21 cellular contexts compared by ENCODE assay signal in genomic region chr3:52625041-52625440, GRCh38.
"Had no signal": no experiment of that assay in that cellular context is flagged by ENCODE, and none has a peak within 500 bp of the region (broad histone marks: within the 10 kb centered on the region; RNA-seq: fewer than 3 reads in every experiment).

No MANE protein-coding gene starts in this region.

- H3K27me3 ChIP-seq: brain microvascular endothelial cell, dorsolateral prefrontal cortex, gastrocnemius medialis, right lobe of liver, tibial artery had no signal

- ATAC-seq: activated CD4-positive, alpha-beta T cell treated with anti-CD3 and anti-CD28 coated beads for 36 hours; activated CD8-positive, alpha-beta memory T cell treated with anti-CD3 and anti-CD28 coated beads, Interleukin-2, amount 10 ng/mL, durations not matched to agents 7 days and 5 days; activated CD8-positive, alpha-beta T cell treated with anti-CD3 and anti-CD28 coated beads, Interleukin-2, amount 10 ng/mL, durations not matched to agents 7 days and 5 days; gastrocnemius medialis; left ventricle myocardium superior; mucosa of descending colon; natural killer cell treated with Interleukin-12 subunit alpha and Interleukin-12 subunit beta and Interleukin-15 and Interleukin-18, amount 100 ng/mL, for 72 hours; right lobe of liver had no signal

- H3K9me3 ChIP-seq: gastrocnemius medialis, mucosa of descending colon, right lobe of liver, tibial artery had no signal

- H3K27ac ChIP-seq: brain microvascular endothelial cell, coronary artery, dorsolateral prefrontal cortex, gastrocnemius medialis, right lobe of liver, tibial artery had no signal

- H3K4me3 ChIP-seq: coronary artery, dorsolateral prefrontal cortex, gastrocnemius medialis, mucosa of descending colon, right lobe of liver, tibial artery had no signal

- DNase-seq: activated CD4-positive, alpha-beta T cell treated with anti-CD3 and anti-CD28 coated beads for 36 hours; activated CD4-positive, CD25-positive, alpha-beta regulatory T cell; activated CD8-positive, alpha-beta memory T cell treated with anti-CD3 and anti-CD28 coated beads, Interleukin-2, amount 10 ng/mL, durations not matched to agents 7 days and 5 days; activated CD8-positive, alpha-beta T cell treated with anti-CD3 and anti-CD28 coated beads, Interleukin-2, amount 10 ng/mL, durations not matched to agents 7 days and 5 days; activated gamma-delta T cell treated with Interleukin-2 at 50 U/mL for 16 hours; activated naive CD4-positive, alpha-beta T cell treated with anti-CD3 and anti-CD28 coated beads, Interleukin-2, amount 50 U/mL, for 16 hours; amniotic stem cell; brain microvascular endothelial cell; dorsolateral prefrontal cortex; effector memory CD4-positive, alpha-beta T cell; gastrocnemius medialis; glutamatergic neuron; left ventricle myocardium superior; mucosa of descending colon; right lobe of liver; stimulated activated CD4-positive, alpha-beta T cell treated with anti-CD3 and anti-CD28 coated beads, Interleukin-4, amount 100 ng/mL, for 1 hour; substantia nigra; T-helper 1 cell; tibial artery had no signal

- H3K4me1 ChIP-seq: gastrocnemius medialis, right lobe of liver, tibial artery had no signal
